ENCODE assay signal across 28 cellular contexts in genomic region chr4:122121593-122121992, GRCh38.
"Had no signal": no experiment of that assay in that cellular context is flagged by ENCODE, and none has a peak within 500 bp of the region (broad histone marks: within the 10 kb centered on the region; RNA-seq: fewer than 3 reads in every experiment).

No MANE protein-coding gene starts in this region.

- H3K27me3 ChIP-seq: colonic mucosa, dorsolateral prefrontal cortex, esophagus muscularis mucosa, esophagus squamous epithelium, foreskin keratinocyte, gastrocnemius medialis, gastroesophageal sphincter, heart left ventricle, heart right ventricle had no signal

- H3K9me3 Mint-ChIP-seq: effector memory CD8-positive, alpha-beta T cell; endodermal cell had no signal

- ATAC-seq: effector memory CD8-positive, alpha-beta T cell; esophagus mucosa; foreskin keratinocyte; gastrocnemius medialis; gastroesophageal sphincter; heart left ventricle; heart right ventricle had no signal

- H3K4me1 ChIP-seq: colonic mucosa, esophagus muscularis mucosa, esophagus squamous epithelium, foreskin keratinocyte, gastrocnemius medialis, gastroesophageal sphincter had no signal

- H3K9me3 ChIP-seq: colonic mucosa, esophagus muscularis mucosa, esophagus squamous epithelium, gastrocnemius medialis, gastroesophageal sphincter had no signal

- DNase-seq: colonic mucosa; cortex of kidney; dermis blood vessel endothelial cell; dorsolateral prefrontal cortex; effector CD4-positive, alpha-beta T cell; effector CD8-positive, alpha-beta T cell; effector memory CD4-positive, alpha-beta T cell; effector memory CD8-positive, alpha-beta T cell; endodermal cell; esophagus squamous epithelium; foreskin fibroblast; foreskin keratinocyte; foreskin melanocyte; gastrocnemius medialis; glutamatergic neuron; head of caudate nucleus; heart right ventricle had no signal

- FAIRE-seq: colon, endometrium, endothelial cell of umbilical vein, frontal cortex had no signal

- H3K27ac Mint-ChIP-seq: dendritic cell treated with granulocyte-macrophage colony-stimulating factor and Interleukin-4, amounts not matched to agents 40 ng/mL and 50 ng/mL, for 4 days; effector memory CD8-positive, alpha-beta T cell; endodermal cell had no signal

- H3K27ac ChIP-seq: colonic mucosa, coronary artery, dorsolateral prefrontal cortex, epithelial cell of prostate, esophagus muscularis mucosa, esophagus squamous epithelium, foreskin keratinocyte, gastrocnemius medialis, gastroesophageal sphincter, heart left ventricle, heart right ventricle had no signal

- H3K36me3 ChIP-seq: colonic mucosa, esophagus muscularis mucosa, esophagus squamous epithelium, gastrocnemius medialis, gastroesophageal sphincter, heart left ventricle, heart right ventricle had no signal

- H3K27me3 Mint-ChIP-seq: dendritic cell treated with granulocyte-macrophage colony-stimulating factor and Interleukin-4, amounts not matched to agents 40 ng/mL and 50 ng/mL, for 4 days; effector memory CD8-positive, alpha-beta T cell had no signal

- H3K4me3 ChIP-seq: colonic mucosa, coronary artery, dorsolateral prefrontal cortex, esophagus muscularis mucosa, esophagus squamous epithelium, gastrocnemius medialis, gastroesophageal sphincter, heart left ventricle, heart right ventricle had no signal

- H3K4me3 Mint-ChIP-seq: dendritic cell treated with granulocyte-macrophage colony-stimulating factor and Interleukin-4, amounts not matched to agents 40 ng/mL and 50 ng/mL, for 4 days; effector memory CD8-positive, alpha-beta T cell; endodermal cell had no signal
